ENCODE assay signal across 8 cellular contexts in the genomic region with DNA sequence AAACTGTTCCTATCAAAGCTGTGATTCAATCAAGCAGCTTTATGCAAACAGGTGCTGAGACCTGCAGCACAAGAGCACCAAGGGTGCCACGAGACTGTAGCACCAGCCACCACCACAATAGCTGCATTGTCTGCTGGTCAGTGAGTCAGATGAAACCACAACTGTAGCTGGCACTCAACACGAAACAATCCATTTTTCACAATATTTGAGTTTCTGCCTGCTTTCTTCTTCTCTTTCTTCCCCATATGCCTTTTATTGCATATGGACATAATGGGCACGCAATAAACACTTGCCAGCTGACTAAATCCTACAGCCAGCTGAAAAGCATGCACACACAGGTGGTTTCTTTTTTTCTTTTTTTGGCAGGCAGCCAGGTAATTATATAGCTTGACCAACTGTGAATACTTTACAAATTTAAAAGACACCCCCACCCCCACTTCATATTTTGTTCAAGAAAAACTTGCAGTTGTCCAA. TPM values are rescaled to one million over a fixed set of nuclear protein-coding genes. Genes with fewer than 3 reads are reported as not detected.
DNase-seq lines count a peak whose midpoint lies in the region; ATAC-seq, FAIRE-seq and TF ChIP-seq lines count a peak whose summit lies in the region.

No MANE protein-coding gene starts in this region.

- no peaks in the 10 kb centered on the region for H3K9me3 Mint-ChIP-seq in activated CD4-positive, alpha-beta T cell treated with anti-CD3 and anti-CD28 coated beads, Interleukin-2, amount 10 ng/mL, durations not matched to agents 7 days and 5 days
- H3K9me3 Mint-ChIP-seq in glutamatergic neuron (ENCODE audit: unreplicated experiment) = no peaks in the 10 kb centered on the region

- no peak for DNase-seq in HTR-8/SVneo (ENCODE audit: insufficient read length, low spot score)
- peak; percentile 23 for DNase-seq in RKO (ENCODE audit: low spot score)
- DNase-seq in glomerular visceral epithelial cell (ENCODE audit: extremely low spot score) = peak; percentile 87
- DNase-seq in DMS114 treated with DMSO at 0.1 percent for 48 hours (lab: John Stamatoyannopoulos, UW; ENCODE audit: unreplicated experiment) = no peak
- DNase-seq in activated CD4-positive, alpha-beta T cell treated with anti-CD3 and anti-CD28 coated beads, Interleukin-2, amount 10 ng/mL, durations not matched to agents 7 days and 5 days = no peak
- no peak for DNase-seq in hepatic stellate cell (ENCODE audit: low spot score)
- DNase-seq in glutamatergic neuron = no peak

- peaks cover 26% of the 10 kb centered on the region for H3K4me1 Mint-ChIP-seq in activated CD4-positive, alpha-beta T cell treated with anti-CD3 and anti-CD28 coated beads, Interleukin-2, amount 10 ng/mL, durations not matched to agents 7 days and 5 days
- no peaks in the 10 kb centered on the region for H3K4me1 Mint-ChIP-seq in glutamatergic neuron (ENCODE audit: low read depth, unreplicated experiment)

- no peak for TF ChIP-seq CTCF in glutamatergic neuron (IDR thresholded peaks at IDR 0.05; ENCODE audit: partially characterized antibody, unreplicated experiment)

- peak; percentile 67 for ATAC-seq in GM18520 (IDR thresholded peaks at IDR 0.05; ENCODE audit: unreplicated experiment)

- H3K27me3 Mint-ChIP-seq in activated CD4-positive, alpha-beta T cell treated with anti-CD3 and anti-CD28 coated beads, Interleukin-2, amount 10 ng/mL, durations not matched to agents 7 days and 5 days = peaks cover 2% of the 10 kb centered on the region
- H3K27me3 Mint-ChIP-seq in glutamatergic neuron (ENCODE audit: unreplicated experiment) = no peaks in the 10 kb centered on the region

- CTCF ChIA-PET in activated CD4-positive, alpha-beta T cell treated with anti-CD3 and anti-CD28 coated beads, Interleukin-2, amount 10 ng/mL, durations not matched to agents 7 days and 5 days (lab: Charles Lee) = interaction anchor here (1.0 kb wide), 1 partner anchor 22 kb away, joined by 3 read pairs; no protein-coding TSS in a partner anchor

- H3K4me3 Mint-ChIP-seq in activated CD4-positive, alpha-beta T cell treated with anti-CD3 and anti-CD28 coated beads, Interleukin-2, amount 10 ng/mL, durations not matched to agents 7 days and 5 days = no peak overlapping the region
- no peak overlapping the region for H3K4me3 Mint-ChIP-seq in glutamatergic neuron (ENCODE audit: unreplicated experiment)

- no peak overlapping the region for H3K27ac Mint-ChIP-seq in activated CD4-positive, alpha-beta T cell treated with anti-CD3 and anti-CD28 coated beads, Interleukin-2, amount 10 ng/mL, durations not matched to agents 7 days and 5 days
- H3K27ac Mint-ChIP-seq in glutamatergic neuron (ENCODE audit: unreplicated experiment) = no peak overlapping the region

- H3K36me3 Mint-ChIP-seq in activated CD4-positive, alpha-beta T cell treated with anti-CD3 and anti-CD28 coated beads, Interleukin-2, amount 10 ng/mL, durations not matched to agents 7 days and 5 days (ENCODE audit: low read depth) = no peaks in the 10 kb centered on the region
- H3K36me3 Mint-ChIP-seq in glutamatergic neuron (ENCODE audit: unreplicated experiment) = no peaks in the 10 kb centered on the region

- POLR2A ChIA-PET in activated CD4-positive, alpha-beta T cell treated with anti-CD3 and anti-CD28 coated beads, Interleukin-2, amount 10 ng/mL, durations not matched to agents 7 days and 5 days (lab: Charles Lee) = no interaction called here

- FAIRE-seq in HTR-8/SVneo (lab: Jason Lieb, UNC) = peak; percentile 9

RNA-seq across cellular contexts. Expression of a gene that starts 16.6 kb away (rescaled TPM):
- total RNA-seq in activated CD4-positive, alpha-beta T cell treated with anti-CD3 and anti-CD28 coated beads, Interleukin-2, amount 10 ng/mL, durations not matched to agents 7 days and 5 days = under 1 TPM; 0.10 to 0.20 TPM
- 0.12 TPM for total RNA-seq in glutamatergic neuron (ENCODE audit: unreplicated experiment)

Comparison
In these comparisons a context has a peak if more than half of its experiments do, and no peak if none do; other contexts are left out.
1. DNase-seq: peak in RKO (single experiment) and glomerular visceral epithelial cell (single experiment); none in HTR-8/SVneo (single experiment), DMS114 treated with DMSO at 0.1 percent for 48 hours (single experiment), activated CD4-positive, alpha-beta T cell treated with anti-CD3 and anti-CD28 coated beads, Interleukin-2, amount 10 ng/mL, durations not matched to agents 7 days and 5 days (single experiment), hepatic stellate cell (single experiment) and glutamatergic neuron (single experiment).